ENCODE assay signal across 9 cellular contexts in genomic region chr22:23971927-23972326, GRCh38. TPM values are rescaled to one million over a fixed set of nuclear protein-coding genes. Genes with fewer than 3 reads are reported as not detected.
DNase-seq lines count a peak whose midpoint lies in the region; ATAC-seq, FAIRE-seq and TF ChIP-seq lines count a peak whose summit lies in the region.
"Not testable (repeated sequence)": the region's sequence is repeated elsewhere in the genome, so short reads cannot be mapped to it uniquely, and the experiment has no call there.
"Had no signal": no experiment of that assay in that cellular context is flagged by ENCODE, and none has a peak within 500 bp of the region (broad histone marks: within the 10 kb centered on the region; RNA-seq: fewer than 3 reads in every experiment).

No MANE protein-coding gene starts in this region.

- not testable (repeated sequence) for H4K20me1 ChIP-seq in keratinocyte (ENCODE audit: control insufficient read depth, extremely low read depth, insufficient read depth, low read length); neural progenitor cell (ENCODE audit: low read depth)

- not testable (repeated sequence) for H3K27me3 ChIP-seq in CD4-positive, alpha-beta T cell (ENCODE audit: control insufficient read depth, insufficient read depth, low read length); keratinocyte (ENCODE audit: control insufficient read depth, extremely low read depth, insufficient read depth, low read length); neural progenitor cell

- not testable (repeated sequence) for H3K9me3 Mint-ChIP-seq in CD4-positive, alpha-beta T cell; activated CD4-positive, alpha-beta T cell treated with anti-CD3 and anti-CD28 coated beads for 36 hours (ENCODE audit: low read depth); activated T-helper 2 cell treated with anti-CD3 and anti-CD28 coated beads, Interferon-gamma antibody, Interleukin-2, Interleukin-4, amounts not matched to agents 10 μg/mL and 5 μg/mL and 100 μg/mL, durations not matched to agents 14 hours and 24 hours and 36 hours; brain; neural progenitor cell

- peaks cover 15% of the 10 kb centered on the region for H3K4me1 Mint-ChIP-seq in CD4-positive, alpha-beta T cell (ENCODE audit: low read depth)
- peaks cover 19% of the 10 kb centered on the region for H3K4me1 Mint-ChIP-seq in activated CD4-positive, alpha-beta T cell treated with anti-CD3 and anti-CD28 coated beads for 36 hours
- peaks cover 15% of the 10 kb centered on the region for H3K4me1 Mint-ChIP-seq in activated T-helper 2 cell treated with anti-CD3 and anti-CD28 coated beads, Interferon-gamma antibody, Interleukin-2, Interleukin-4, amounts not matched to agents 10 μg/mL and 5 μg/mL and 100 μg/mL, durations not matched to agents 14 hours and 24 hours and 36 hours (ENCODE audit: low read depth)
- not testable (repeated sequence) for H3K4me1 Mint-ChIP-seq in brain, neural progenitor cell

- H3K36me3 ChIP-seq in HEK293 (ENCODE audit: control insufficient read depth in 2 of 2, insufficient read depth in 1 of 2, low read length in 2 of 2) (peaks cover 0 to 33% of the 10 kb centered on the region in 2 experiments; a peak in 2 of 3 replicates), keratinocyte (ENCODE audit: control insufficient read depth in 2 of 2, extremely low read depth in 1 of 2, insufficient read depth in 2 of 2, low read length in 2 of 2) (peaks cover 16 to 18% of the 10 kb centered on the region in 2 experiments)
- H3K36me3 ChIP-seq in neural progenitor cell: not testable (repeated sequence)

- H3K4me3 ChIP-seq in HEK293 (ENCODE audit: low read depth, low read length); keratinocyte (ENCODE audit: control insufficient read depth in 2 of 3, extremely low read depth in 1 of 3, insufficient read depth in 2 of 3, low read depth in 1 of 3, low read length in 3 of 3); neural progenitor cell: not testable (repeated sequence)

- CTCF ChIA-PET in CD4-positive, alpha-beta T cell (lab: Charles Lee); HEK293 (lab: Yijun Ruan, JAX); activated CD4-positive, alpha-beta T cell treated with anti-CD3 and anti-CD28 coated beads for 36 hours (lab: Charles Lee): not testable (repeated sequence)

- POLR2A ChIA-PET in CD4-positive, alpha-beta T cell (lab: Charles Lee); activated CD4-positive, alpha-beta T cell treated with anti-CD3 and anti-CD28 coated beads for 36 hours (lab: Charles Lee): not testable (repeated sequence)
- POLR2A ChIA-PET in HEK293 (lab: Yijun Ruan, JAX): interaction anchor here (1.1 kb wide), 1 partner anchor 78 kb away, joined by 7 read pairs; the partner anchor contains the start of gene MIF

- intact Hi-C loops in CD4-positive, alpha-beta T cell (cut with DNase I, micrococcal nuclease): loop anchor here (5.0 to 10.0 kb wide), 2 partner anchors 45 to 47 kb away; no protein-coding TSS in a partner anchor
- intact Hi-C loops in activated CD4-positive, alpha-beta T cell treated with anti-CD3 and anti-CD28 coated beads for 36 hours (cut with DNase I, micrococcal nuclease): loop anchor here (5.0 kb wide), 2 partner anchors 35 to 40 kb away; partner anchors contain the start of gene GSTT4 (in 1 of the 2)
- intact Hi-C loops in activated T-helper 2 cell treated with anti-CD3 and anti-CD28 coated beads, Interferon-gamma antibody, Interleukin-2, Interleukin-4, amounts not matched to agents 10 μg/mL and 5 μg/mL and 100 μg/mL, durations not matched to agents 14 hours and 24 hours and 36 hours (cut with micrococcal nuclease): not testable (repeated sequence)

- ATAC-seq in CD4-positive, alpha-beta T cell (ENCODE audit: poor library complexity); activated CD4-positive, alpha-beta T cell treated with anti-CD3 and anti-CD28 coated beads for 36 hours: not testable (repeated sequence)

- FAIRE-seq in keratinocyte (lab: Jason Lieb, UNC) (peak; percentile 44), urothelium cell line (lab: Jason Lieb, UNC) (peak; percentile 40)

- not testable (repeated sequence) for H3K4me1 ChIP-seq in HEK293 (ENCODE audit: control insufficient read depth, insufficient read depth, low read length); keratinocyte (ENCODE audit: control insufficient read depth, extremely low read depth, insufficient read depth, low read length); neural progenitor cell

- H3K27me3 Mint-ChIP-seq in CD4-positive, alpha-beta T cell; activated CD4-positive, alpha-beta T cell treated with anti-CD3 and anti-CD28 coated beads for 36 hours; activated T-helper 2 cell treated with anti-CD3 and anti-CD28 coated beads, Interferon-gamma antibody, Interleukin-2, Interleukin-4, amounts not matched to agents 10 μg/mL and 5 μg/mL and 100 μg/mL, durations not matched to agents 14 hours and 24 hours and 36 hours (ENCODE audit: low read depth); brain; neural progenitor cell (ENCODE audit: insufficient read depth, low read depth): not testable (repeated sequence)

- H3K79me2 ChIP-seq in keratinocyte (ENCODE audit: control insufficient read depth, insufficient read depth, low read length): peaks cover 29% of the 10 kb centered on the region
- H3K79me2 ChIP-seq in neural progenitor cell (ENCODE audit: low read depth): not testable (repeated sequence)

- peak overlapping the region; percentile 58 for H3K4me3 Mint-ChIP-seq in CD4-positive, alpha-beta T cell
- peak overlapping the region; percentile 38 for H3K4me3 Mint-ChIP-seq in activated CD4-positive, alpha-beta T cell treated with anti-CD3 and anti-CD28 coated beads for 36 hours
- H3K4me3 Mint-ChIP-seq in activated T-helper 2 cell treated with anti-CD3 and anti-CD28 coated beads, Interferon-gamma antibody, Interleukin-2, Interleukin-4, amounts not matched to agents 10 μg/mL and 5 μg/mL and 100 μg/mL, durations not matched to agents 14 hours and 24 hours and 36 hours (ENCODE audit: low read depth): peak overlapping the region; percentile 54
- H3K4me3 Mint-ChIP-seq in brain (peak overlapping the region; percentile 60 to 83 (median 64)), neural progenitor cell (peak overlapping the region; percentile 58)

- H3K4me2 ChIP-seq in keratinocyte (ENCODE audit: control insufficient read depth, extremely low read depth, insufficient read depth, low read depth, low read length); neural progenitor cell: not testable (repeated sequence)

- not testable (repeated sequence) for H3K9me3 ChIP-seq in CD4-positive, alpha-beta T cell (ENCODE audit: control insufficient read depth, low read length); HEK293 (ENCODE audit: control insufficient read depth, insufficient read depth, low read depth, low read length); keratinocyte (ENCODE audit: control insufficient read depth, low read depth, low read length); neural progenitor cell (ENCODE audit: low read depth)

- H3K9ac ChIP-seq in keratinocyte (ENCODE audit: control insufficient read depth, extremely low read depth, insufficient read depth, low read length); neural progenitor cell: not testable (repeated sequence)

- DNase-seq in CD4-positive, alpha-beta T cell; activated CD4-positive, alpha-beta T cell treated with anti-CD3 and anti-CD28 coated beads for 36 hours; activated T-helper 2 cell treated with anti-CD3 and anti-CD28 coated beads, Interferon-gamma antibody, Interleukin-2, Interleukin-4, amounts not matched to agents 10 μg/mL and 5 μg/mL and 100 μg/mL, durations not matched to agents 14 hours and 24 hours and 36 hours (ENCODE audit: low spot score); keratinocyte (ENCODE audit: low read depth, low spot score); neural progenitor cell (ENCODE audit: low spot score); urothelium cell line (ENCODE audit: low spot score): not testable (repeated sequence)

- H3K27ac ChIP-seq in CD4-positive, alpha-beta T cell (ENCODE audit: low read depth, low read length); HEK293 (ENCODE audit: extremely low read depth, low read depth, low read length); keratinocyte (ENCODE audit: control insufficient read depth, insufficient read depth, low read length); neural progenitor cell: not testable (repeated sequence)

- H3K27ac Mint-ChIP-seq in CD4-positive, alpha-beta T cell; activated CD4-positive, alpha-beta T cell treated with anti-CD3 and anti-CD28 coated beads for 36 hours; brain; neural progenitor cell: not testable (repeated sequence)
- H3K27ac Mint-ChIP-seq in activated T-helper 2 cell treated with anti-CD3 and anti-CD28 coated beads, Interferon-gamma antibody, Interleukin-2, Interleukin-4, amounts not matched to agents 10 μg/mL and 5 μg/mL and 100 μg/mL, durations not matched to agents 14 hours and 24 hours and 36 hours: peak overlapping the region; percentile 44

- TF ChIP-seq CTCF in CD4-positive, alpha-beta T cell (IDR thresholded peaks at IDR 0.05); HEK293 (tag by site-specific recombination; IDR thresholded peaks at IDR 0.05); brain (conservative IDR thresholded peaks at IDR 0.05); keratinocyte (optimal IDR thresholded peaks at IDR 0.05 in 1 of 3, IDR thresholded peaks at IDR 0.05 in 1 of 3, conservative IDR thresholded peaks at IDR 0.05 in 1 of 3; ENCODE audit: extremely low read depth in 1 of 3, insufficient read depth in 2 of 3, low read length in 3 of 3); neural progenitor cell (IDR thresholded peaks at IDR 0.05): not testable (repeated sequence)

- peaks cover 30% of the 10 kb centered on the region for H3K36me3 Mint-ChIP-seq in CD4-positive, alpha-beta T cell (ENCODE audit: low read depth)
- peaks cover 21% of the 10 kb centered on the region for H3K36me3 Mint-ChIP-seq in activated CD4-positive, alpha-beta T cell treated with anti-CD3 and anti-CD28 coated beads for 36 hours (ENCODE audit: low read depth)
- peaks cover 30% of the 10 kb centered on the region for H3K36me3 Mint-ChIP-seq in activated T-helper 2 cell treated with anti-CD3 and anti-CD28 coated beads, Interferon-gamma antibody, Interleukin-2, Interleukin-4, amounts not matched to agents 10 μg/mL and 5 μg/mL and 100 μg/mL, durations not matched to agents 14 hours and 24 hours and 36 hours (ENCODE audit: low read depth)
- H3K36me3 Mint-ChIP-seq in brain: peaks cover 24% of the 10 kb centered on the region
- peaks cover 19% of the 10 kb centered on the region for H3K36me3 Mint-ChIP-seq in neural progenitor cell

- not testable (repeated sequence) for H3K9me1 ChIP-seq in keratinocyte (ENCODE audit: control insufficient read depth, extremely low read depth, insufficient read depth, low read length)

- H3F3A ChIP-seq in neural progenitor cell (ENCODE audit: low read depth): not testable (repeated sequence)

- not testable (repeated sequence) for H2AFZ ChIP-seq in keratinocyte (ENCODE audit: control insufficient read depth, low read length); neural progenitor cell (replicated peaks)

- dilution Hi-C loops in keratinocyte (cut with MboI; ENCODE audit: extremely low pct_ligation_motif_present, low sequenced_read_pairs): not testable (repeated sequence)

RNA-seq across cellular contexts. Expression of gene DDT, which starts 2.3 kb away (rescaled TPM):
- 10 to 100 TPM; 82.3 to 84.3 TPM for total RNA-seq in CD4-positive, alpha-beta T cell
- 100 to 1,000 TPM in 1 of 2 experiments, 10 to 100 TPM in 1; 91.3 to 118 TPM for total RNA-seq in activated CD4-positive, alpha-beta T cell treated with anti-CD3 and anti-CD28 coated beads for 36 hours
- total RNA-seq in activated T-helper 2 cell treated with anti-CD3 and anti-CD28 coated beads, Interferon-gamma antibody, Interleukin-2, Interleukin-4, amounts not matched to agents 10 μg/mL and 5 μg/mL and 100 μg/mL, durations not matched to agents 14 hours and 24 hours and 36 hours: 112 and 116 TPM in 2 replicates
- 116 TPM for polyA plus RNA-seq in brain (ENCODE audit: insufficient read depth, low read depth, low replicate concordance)
- polyA plus RNA-seq in keratinocyte: 87.8 to 151 TPM (median 118 TPM) in 3 replicates
- polyA plus RNA-seq in keratinocyte (2011; ENCODE audit: low read depth): 22.2 TPM
- polyA plus RNA-seq in keratinocyte (2011; cell fraction: cytosol; rRNA removed): 107 and 169 TPM in 2 replicates
- 74.3 and 82.9 TPM in 2 replicates for polyA plus RNA-seq in keratinocyte (2011; cell fraction: nucleus; rRNA removed)
- 74.1 and 98.8 TPM in 2 replicates for polyA plus RNA-seq in keratinocyte (2012; ENCODE audit: low replicate concordance)
- polyA minus RNA-seq in keratinocyte: 16.8 to 19.6 TPM (median 18.8 TPM) in 3 replicates
- polyA minus RNA-seq in keratinocyte (2011; cell fraction: cytosol; rRNA and poly(A)+ RNA removed): 44.3 TPM
- polyA minus RNA-seq in keratinocyte (2011; cell fraction: nucleus; rRNA and poly(A)+ RNA removed): 15.7 and 29.2 TPM in 2 replicates
- 34.5 and 85.3 TPM in 2 replicates for total RNA-seq in neural progenitor cell (ENCODE audit: low replicate concordance)

RNA-seq across cellular contexts. Expression of gene DDTL, which starts 5.2 kb away (rescaled TPM):
- total RNA-seq in CD4-positive, alpha-beta T cell: 1 to 10 TPM; 3.5 to 3.8 TPM
- 1 to 10 TPM; 2.3 to 2.8 TPM for total RNA-seq in activated CD4-positive, alpha-beta T cell treated with anti-CD3 and anti-CD28 coated beads for 36 hours
- 4.4 and 4.8 TPM in 2 replicates for total RNA-seq in activated T-helper 2 cell treated with anti-CD3 and anti-CD28 coated beads, Interferon-gamma antibody, Interleukin-2, Interleukin-4, amounts not matched to agents 10 μg/mL and 5 μg/mL and 100 μg/mL, durations not matched to agents 14 hours and 24 hours and 36 hours
- 2.0 TPM for polyA plus RNA-seq in brain (ENCODE audit: insufficient read depth, low read depth, low replicate concordance)
- polyA plus RNA-seq in keratinocyte: 0.63 to 1.0 TPM (median 0.72 TPM) in 3 replicates
- 0.25 TPM for polyA plus RNA-seq in keratinocyte (2011; ENCODE audit: low read depth)
- 0.62 and 0.66 TPM in 2 replicates for polyA plus RNA-seq in keratinocyte (2011; cell fraction: cytosol; rRNA removed)
- 1.6 and 2.0 TPM in 2 replicates for polyA plus RNA-seq in keratinocyte (2011; cell fraction: nucleus; rRNA removed)
- 1.5 and 2.6 TPM in 2 replicates for polyA plus RNA-seq in keratinocyte (2012; ENCODE audit: low replicate concordance)
- polyA minus RNA-seq in keratinocyte: 0.89 to 3.1 TPM in 2 of 3 replicates, not detected in the other
- not detected for polyA minus RNA-seq in keratinocyte (2011; cell fraction: cytosol; rRNA and poly(A)+ RNA removed)
- 1.2 and 1.4 TPM in 2 replicates for polyA minus RNA-seq in keratinocyte (2011; cell fraction: nucleus; rRNA and poly(A)+ RNA removed)
- total RNA-seq in neural progenitor cell (ENCODE audit: low replicate concordance): not detected in 2 replicates

RNA-seq across cellular contexts. Expression of gene GSTT2, which starts 8.0 kb away (rescaled TPM):
- total RNA-seq in CD4-positive, alpha-beta T cell: not detected
- total RNA-seq in activated CD4-positive, alpha-beta T cell treated with anti-CD3 and anti-CD28 coated beads for 36 hours: not detected
- not detected in 2 replicates for total RNA-seq in activated T-helper 2 cell treated with anti-CD3 and anti-CD28 coated beads, Interferon-gamma antibody, Interleukin-2, Interleukin-4, amounts not matched to agents 10 μg/mL and 5 μg/mL and 100 μg/mL, durations not matched to agents 14 hours and 24 hours and 36 hours
- polyA plus RNA-seq in brain (ENCODE audit: insufficient read depth, low read depth, low replicate concordance): not detected
- polyA plus RNA-seq in keratinocyte: 0.24 to 1.5 TPM (median 0.75 TPM) in 3 replicates
- polyA plus RNA-seq in keratinocyte (2011; ENCODE audit: low read depth): not detected
- 0.80 and 1.0 TPM in 2 replicates for polyA plus RNA-seq in keratinocyte (2011; cell fraction: cytosol; rRNA removed)
- polyA plus RNA-seq in keratinocyte (2011; cell fraction: nucleus; rRNA removed): 0.33 and 0.79 TPM in 2 replicates
- 0.24 and 1.0 TPM in 2 replicates for polyA plus RNA-seq in keratinocyte (2012; ENCODE audit: low replicate concordance)
- polyA minus RNA-seq in keratinocyte: not detected in 3 replicates
- not detected for polyA minus RNA-seq in keratinocyte (2011; cell fraction: cytosol; rRNA and poly(A)+ RNA removed)
- not detected in 2 replicates for polyA minus RNA-seq in keratinocyte (2011; cell fraction: nucleus; rRNA and poly(A)+ RNA removed)
- not detected in 2 replicates for total RNA-seq in neural progenitor cell (ENCODE audit: low replicate concordance)
- total RNA-seq: NCI-H460 had no signal

RNA-seq across cellular contexts. Expression of gene GSTT2B, which starts 10.9 kb away (rescaled TPM):
- not detected for total RNA-seq in CD4-positive, alpha-beta T cell
- total RNA-seq in activated CD4-positive, alpha-beta T cell treated with anti-CD3 and anti-CD28 coated beads for 36 hours: not detected
- total RNA-seq in activated T-helper 2 cell treated with anti-CD3 and anti-CD28 coated beads, Interferon-gamma antibody, Interleukin-2, Interleukin-4, amounts not matched to agents 10 μg/mL and 5 μg/mL and 100 μg/mL, durations not matched to agents 14 hours and 24 hours and 36 hours: 0.46 and 0.66 TPM in 2 replicates
- polyA plus RNA-seq in brain (ENCODE audit: insufficient read depth, low read depth, low replicate concordance) (1.6 TPM), keratinocyte (15.5 to 22.2 TPM (median 17.9 TPM) in 3 replicates)
- 6.8 TPM for polyA plus RNA-seq in keratinocyte (2011; ENCODE audit: low read depth)
- polyA plus RNA-seq in keratinocyte (2011; cell fraction: cytosol; rRNA removed): 11.9 and 18.9 TPM in 2 replicates
- polyA plus RNA-seq in keratinocyte (2011; cell fraction: nucleus; rRNA removed): 15.7 and 18.2 TPM in 2 replicates
- polyA plus RNA-seq in keratinocyte (2012; ENCODE audit: low replicate concordance): 15.9 and 22.8 TPM in 2 replicates
- 7.6 to 14.0 TPM (median 10.1 TPM) in 3 replicates for polyA minus RNA-seq in keratinocyte
- polyA minus RNA-seq in keratinocyte (2011; cell fraction: cytosol; rRNA and poly(A)+ RNA removed): 8.6 TPM
- polyA minus RNA-seq in keratinocyte (2011; cell fraction: nucleus; rRNA and poly(A)+ RNA removed): 3.0 and 3.6 TPM in 2 replicates
- total RNA-seq in neural progenitor cell (ENCODE audit: low replicate concordance): 0.19 TPM in 1 of 2 replicates, not detected in the other

RNA-seq across cellular contexts. Expression of gene GSTT4, which starts 33.3 kb away (rescaled TPM):
- total RNA-seq in CD4-positive, alpha-beta T cell: not detected
- total RNA-seq in activated CD4-positive, alpha-beta T cell treated with anti-CD3 and anti-CD28 coated beads for 36 hours: not detected
- total RNA-seq in activated T-helper 2 cell treated with anti-CD3 and anti-CD28 coated beads, Interferon-gamma antibody, Interleukin-2, Interleukin-4, amounts not matched to agents 10 μg/mL and 5 μg/mL and 100 μg/mL, durations not matched to agents 14 hours and 24 hours and 36 hours: not detected in 2 replicates
- polyA plus RNA-seq in brain (ENCODE audit: insufficient read depth, low read depth, low replicate concordance) (not detected), keratinocyte (not detected in 3 replicates)
- polyA plus RNA-seq in keratinocyte (2011; ENCODE audit: low read depth): not detected
- polyA plus RNA-seq in keratinocyte (2011; cell fraction: cytosol; rRNA removed): not detected in 2 replicates
- not detected in 2 replicates for polyA plus RNA-seq in keratinocyte (2011; cell fraction: nucleus; rRNA removed)
- not detected in 2 replicates for polyA plus RNA-seq in keratinocyte (2012; ENCODE audit: low replicate concordance)
- not detected in 3 replicates for polyA minus RNA-seq in keratinocyte
- not detected for polyA minus RNA-seq in keratinocyte (2011; cell fraction: cytosol; rRNA and poly(A)+ RNA removed)
- not detected in 2 replicates for polyA minus RNA-seq in keratinocyte (2011; cell fraction: nucleus; rRNA and poly(A)+ RNA removed)
- total RNA-seq in neural progenitor cell (ENCODE audit: low replicate concordance): not detected in 2 replicates
- total RNA-seq: NCI-H460 had no signal
